In the genomic region with DNA sequence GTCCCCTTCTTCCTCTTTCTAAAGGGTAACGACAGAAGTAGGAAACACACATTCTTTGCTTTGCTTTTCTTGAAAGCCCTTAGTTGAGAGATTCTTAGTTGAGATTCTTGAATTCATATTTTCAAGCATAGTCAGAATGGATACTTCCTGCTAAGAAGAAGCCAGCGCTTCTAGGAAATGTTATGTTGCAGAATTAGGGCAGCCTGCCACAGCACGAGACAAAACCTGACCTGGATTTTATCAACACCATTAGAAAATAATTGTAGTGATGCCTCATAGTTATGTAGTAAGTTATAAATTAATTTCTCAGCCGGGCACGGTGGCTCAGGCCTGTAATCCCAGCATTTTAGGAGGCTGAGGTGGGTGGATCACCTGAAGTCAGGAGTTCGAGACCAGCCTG, we compare ENCODE assay signal across 1 cellular context.
A peak's percentile ranks its signal among the peaks of the same experiment; 100 is the strongest.
TF ChIP-seq lines count a peak whose summit lies in the region.

No MANE protein-coding gene starts in this region.

TF ChIP-seq in SK-N-SH, 30 proteins besides CTCF, POLR2A, EP300 and RAD21 (continued from another document):
- TF ChIP-seq, protein P1, sequence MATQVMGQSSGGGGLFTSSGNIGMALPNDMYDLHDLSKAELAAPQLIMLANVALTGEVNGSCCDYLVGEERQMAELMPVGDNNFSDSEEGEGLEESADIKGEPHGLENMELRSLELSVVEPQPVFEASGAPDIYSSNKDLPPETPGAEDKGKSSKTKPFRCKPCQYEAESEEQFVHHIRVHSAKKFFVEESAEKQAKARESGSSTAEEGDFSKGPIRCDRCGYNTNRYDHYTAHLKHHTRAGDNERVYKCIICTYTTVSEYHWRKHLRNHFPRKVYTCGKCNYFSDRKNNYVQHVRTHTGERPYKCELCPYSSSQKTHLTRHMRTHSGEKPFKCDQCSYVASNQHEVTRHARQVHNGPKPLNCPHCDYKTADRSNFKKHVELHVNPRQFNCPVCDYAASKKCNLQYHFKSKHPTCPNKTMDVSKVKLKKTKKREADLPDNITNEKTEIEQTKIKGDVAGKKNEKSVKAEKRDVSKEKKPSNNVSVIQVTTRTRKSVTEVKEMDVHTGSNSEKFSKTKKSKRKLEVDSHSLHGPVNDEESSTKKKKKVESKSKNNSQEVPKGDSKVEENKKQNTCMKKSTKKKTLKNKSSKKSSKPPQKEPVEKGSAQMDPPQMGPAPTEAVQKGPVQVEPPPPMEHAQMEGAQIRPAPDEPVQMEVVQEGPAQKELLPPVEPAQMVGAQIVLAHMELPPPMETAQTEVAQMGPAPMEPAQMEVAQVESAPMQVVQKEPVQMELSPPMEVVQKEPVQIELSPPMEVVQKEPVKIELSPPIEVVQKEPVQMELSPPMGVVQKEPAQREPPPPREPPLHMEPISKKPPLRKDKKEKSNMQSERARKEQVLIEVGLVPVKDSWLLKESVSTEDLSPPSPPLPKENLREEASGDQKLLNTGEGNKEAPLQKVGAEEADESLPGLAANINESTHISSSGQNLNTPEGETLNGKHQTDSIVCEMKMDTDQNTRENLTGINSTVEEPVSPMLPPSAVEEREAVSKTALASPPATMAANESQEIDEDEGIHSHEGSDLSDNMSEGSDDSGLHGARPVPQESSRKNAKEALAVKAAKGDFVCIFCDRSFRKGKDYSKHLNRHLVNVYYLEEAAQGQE (IDR thresholded peaks at IDR 0.05; ENCODE audit: low read depth, low read length): no peak
- no peak for TF ChIP-seq FOXJ3 (CRISPR knock-in tag; IDR thresholded peaks at IDR 0.05)
- TF ChIP-seq, protein P2, sequence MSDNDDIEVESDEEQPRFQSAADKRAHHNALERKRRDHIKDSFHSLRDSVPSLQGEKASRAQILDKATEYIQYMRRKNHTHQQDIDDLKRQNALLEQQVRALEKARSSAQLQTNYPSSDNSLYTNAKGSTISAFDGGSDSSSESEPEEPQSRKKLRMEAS (IDR thresholded peaks at IDR 0.05; ENCODE audit: low read depth): peak; percentile 41; the same call in 1 of the 2 replicates
- TF ChIP-seq RCOR1 (IDR thresholded peaks at IDR 0.05; ENCODE audit: low read length): no peak
- peak; percentile 55; the same call in 1 of the 2 replicates for TF ChIP-seq ELF1 (IDR thresholded peaks at IDR 0.05)
- peak; percentile 64 for TF ChIP-seq JUND (IDR thresholded peaks at IDR 0.05)
- no peak for TF ChIP-seq SMC3 (IDR thresholded peaks at IDR 0.05; ENCODE audit: low read depth, low read length)
- TF ChIP-seq, protein P3, sequence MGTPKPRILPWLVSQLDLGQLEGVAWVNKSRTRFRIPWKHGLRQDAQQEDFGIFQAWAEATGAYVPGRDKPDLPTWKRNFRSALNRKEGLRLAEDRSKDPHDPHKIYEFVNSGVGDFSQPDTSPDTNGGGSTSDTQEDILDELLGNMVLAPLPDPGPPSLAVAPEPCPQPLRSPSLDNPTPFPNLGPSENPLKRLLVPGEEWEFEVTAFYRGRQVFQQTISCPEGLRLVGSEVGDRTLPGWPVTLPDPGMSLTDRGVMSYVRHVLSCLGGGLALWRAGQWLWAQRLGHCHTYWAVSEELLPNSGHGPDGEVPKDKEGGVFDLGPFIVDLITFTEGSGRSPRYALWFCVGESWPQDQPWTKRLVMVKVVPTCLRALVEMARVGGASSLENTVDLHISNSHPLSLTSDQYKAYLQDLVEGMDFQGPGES (IDR thresholded peaks at IDR 0.05; ENCODE audit: low read depth, low read length): no peak
- no peak for TF ChIP-seq YY1 (IDR thresholded peaks at IDR 0.05; ENCODE audit: low read depth)
- TF ChIP-seq RFX5 (IDR thresholded peaks at IDR 0.05; ENCODE audit: low read length): no peak
- no peak for TF ChIP-seq GATA2 (CRISPR knock-in tag; IDR thresholded peaks at IDR 0.05)
- TF ChIP-seq MEF2A (IDR thresholded peaks at IDR 0.05; ENCODE audit: borderline replicate concordance, low read depth): no peak
- TF ChIP-seq TCF12 (IDR thresholded peaks at IDR 0.05): peak; percentile 70
- peak; percentile 11; the same call in 1 of the 2 replicates for TF ChIP-seq GABPA (IDR thresholded peaks at IDR 0.05; ENCODE audit: low read depth)
- peak; percentile 64; the same call in 1 of the 2 replicates for TF ChIP-seq FOSL2 (IDR thresholded peaks at IDR 0.05; ENCODE audit: borderline replicate concordance, low read depth)
- TF ChIP-seq, protein P4, sequence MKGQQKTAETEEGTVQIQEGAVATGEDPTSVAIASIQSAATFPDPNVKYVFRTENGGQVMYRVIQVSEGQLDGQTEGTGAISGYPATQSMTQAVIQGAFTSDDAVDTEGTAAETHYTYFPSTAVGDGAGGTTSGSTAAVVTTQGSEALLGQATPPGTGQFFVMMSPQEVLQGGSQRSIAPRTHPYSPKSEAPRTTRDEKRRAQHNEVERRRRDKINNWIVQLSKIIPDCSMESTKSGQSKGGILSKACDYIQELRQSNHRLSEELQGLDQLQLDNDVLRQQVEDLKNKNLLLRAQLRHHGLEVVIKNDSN (IDR thresholded peaks at IDR 0.05; ENCODE audit: borderline replicate concordance, low read depth): no peak
